In genomic region chr7:101565601-101566209, GRCh38 we compare ENCODE assay signal across 25 cellular contexts.
"Had no signal": no experiment of that assay in that cellular context is flagged by ENCODE, and none has a peak within 500 bp of the region (broad histone marks: within the 10 kb centered on the region; RNA-seq: fewer than 3 reads in every experiment).

No MANE protein-coding gene starts in this region.

- H3K4me3 ChIP-seq: breast epithelium, gastroesophageal sphincter, mucosa of descending colon, smooth muscle cell, testis had no signal

- H3K4me1 ChIP-seq: breast epithelium, gastroesophageal sphincter, testis had no signal

- DNase-seq: activated CD8-positive, alpha-beta memory T cell treated with anti-CD3 and anti-CD28 coated beads, Interleukin-2, amount 50 U/mL, for 4 hours; activated naive CD4-positive, alpha-beta T cell; activated naive CD8-positive, alpha-beta T cell treated with anti-CD3 and anti-CD28 coated beads, Interleukin-2, amount 10 ng/mL, durations not matched to agents 7 days and 5 days; activated T-cell treated with anti-CD3 and anti-CD28 coated beads, Interleukin-2, amount 50 U/mL, for 4 hours; amniotic stem cell; cortex of kidney; left cardiac atrium; mucosa of descending colon; occipital lobe; stimulated activated CD4-positive, alpha-beta T cell treated with anti-CD3 and anti-CD28 coated beads, Interleukin-2, amount 100 ng/mL, for 48 hours; stimulated activated CD8-positive, alpha-beta memory T cell treated with anti-CD3 and anti-CD28 coated beads, Interleukin-4, amount 100 ng/mL, for 48 hours; stimulated activated naive B cell treated with anti-CD40 and anti-IgM and Interleukin-4, amounts not matched to agents 10 μg/mL and 1 μg/mL and 100 μg/mL, for 72 hours; T-cell; testis; WERI-Rb-1 had no signal

- H3K9me3 Mint-ChIP-seq: activated naive CD8-positive, alpha-beta T cell treated with anti-CD3 and anti-CD28 coated beads, Interleukin-2, amount 10 ng/mL, durations not matched to agents 7 days and 5 days; activated T-helper 2 cell treated with anti-CD3 and anti-CD28 coated beads, Interferon-gamma antibody, Interleukin-2, Interleukin-4, amounts not matched to agents 10 μg/mL and 5 μg/mL and 100 μg/mL, durations not matched to agents 14 hours and 24 hours and 36 hours had no signal

- H3K27ac ChIP-seq: breast epithelium, epithelial cell of prostate, gastroesophageal sphincter, testis, WERI-Rb-1 had no signal

- ATAC-seq: activated T-cell treated with anti-CD3 and anti-CD28 coated beads, Interleukin-2, amount 50 U/mL, for 4 hours; gastroesophageal sphincter; left cardiac atrium; sciatic nerve; stimulated activated naive B cell treated with anti-CD40 and anti-IgM and Interleukin-4, amounts not matched to agents 10 μg/mL and 1 μg/mL and 100 μg/mL, for 72 hours; T-cell had no signal

- H3K36me3 ChIP-seq: breast epithelium, gastroesophageal sphincter, WERI-Rb-1 had no signal

- H3K9me3 ChIP-seq: mucosa of descending colon, testis had no signal

- H3K36me3 Mint-ChIP-seq: activated naive CD8-positive, alpha-beta T cell treated with anti-CD3 and anti-CD28 coated beads, Interleukin-2, amount 10 ng/mL, durations not matched to agents 7 days and 5 days; memory B cell; T-cell; type B pancreatic cell had no signal

- H3K4me3 Mint-ChIP-seq: activated naive CD8-positive, alpha-beta T cell treated with anti-CD3 and anti-CD28 coated beads, Interleukin-2, amount 10 ng/mL, durations not matched to agents 7 days and 5 days; activated T-cell treated with anti-CD3 and anti-CD28 coated beads, Interleukin-2, amount 50 U/mL, for 4 hours; memory B cell; nephron progenitor cell; stimulated activated naive B cell treated with anti-CD40 and anti-IgM and Interleukin-4, amounts not matched to agents 10 μg/mL and 1 μg/mL and 100 μg/mL, for 72 hours; T-cell; T-helper 2 cell treated with Interferon-gamma antibody and Interleukin-4, amounts not matched to agents 5 μg/mL and 100 μg/mL, for 36 hours; type B pancreatic cell had no signal

- H3K27me3 ChIP-seq: testis had no signal

- H3K4me1 Mint-ChIP-seq: stimulated activated naive B cell treated with anti-CD40 and anti-IgM and Interleukin-4, amounts not matched to agents 10 μg/mL and 1 μg/mL and 100 μg/mL, for 72 hours had no signal

- H3K27ac Mint-ChIP-seq: activated naive CD8-positive, alpha-beta T cell treated with anti-CD3 and anti-CD28 coated beads, Interleukin-2, amount 10 ng/mL, durations not matched to agents 7 days and 5 days; activated T-helper 2 cell treated with anti-CD3 and anti-CD28 coated beads, Interferon-gamma antibody, Interleukin-2, Interleukin-4, amounts not matched to agents 10 μg/mL and 5 μg/mL and 100 μg/mL, durations not matched to agents 14 hours and 24 hours and 36 hours; memory B cell; nephron progenitor cell; stimulated activated naive B cell treated with anti-CD40 and anti-IgM and Interleukin-4, amounts not matched to agents 10 μg/mL and 1 μg/mL and 100 μg/mL, for 72 hours; T-cell; T-helper 2 cell treated with Interferon-gamma antibody and Interleukin-4, amounts not matched to agents 5 μg/mL and 100 μg/mL, for 36 hours had no signal
